In genomic region chr6:44257007-44257752, GRCh38 we compare ENCODE assay signal across 1 cellular context.
A peak's percentile ranks its signal among the peaks of the same experiment; 100 is the strongest.
TF ChIP-seq lines count a peak whose summit lies in the region.

Gene SLC35B2, minus strand, starts transcription at chr6:44257528. Its CDS starts 118 bp downstream, at chr6:44257410.

TF ChIP-seq in K562, 482 proteins besides CTCF, POLR2A, EP300 and RAD21 (continued from another document and continues in another):
- TF ChIP-seq, protein P1, sequence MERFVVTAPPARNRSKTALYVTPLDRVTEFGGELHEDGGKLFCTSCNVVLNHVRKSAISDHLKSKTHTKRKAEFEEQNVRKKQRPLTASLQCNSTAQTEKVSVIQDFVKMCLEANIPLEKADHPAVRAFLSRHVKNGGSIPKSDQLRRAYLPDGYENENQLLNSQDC (CRISPR knock-in tag; IDR thresholded peaks at IDR 0.05) = no peak
- TF ChIP-seq ZBTB7A (IDR thresholded peaks at IDR 0.05; ENCODE audit: borderline replicate concordance, control insufficient read depth, low read depth, low read length) (peak; percentile 97), MEF2A (IDR thresholded peaks at IDR 0.05; ENCODE audit: control insufficient read depth, low read depth, low read length) (no peak), LEF1 (IDR thresholded peaks at IDR 0.05) (peak; percentile 76; the same call in 1 of the 2 replicates), ZNF764 (CRISPR knock-in tag; IDR thresholded peaks at IDR 0.05; ENCODE audit: low read depth) (no peak), TEAD2 (tag; IDR thresholded peaks at IDR 0.05) (no peak), HMG20A (CRISPR knock-in tag; conservative IDR thresholded peaks at IDR 0.05) (no peak), ZNF175 (CRISPR knock-in tag; IDR thresholded peaks at IDR 0.05; ENCODE audit: low read depth) (peak; percentile 21; the same call in 1 of the 2 replicates), ZNF324 (CRISPR knock-in tag; IDR thresholded peaks at IDR 0.05) (peak; percentile 39; the same call in 1 of the 2 replicates), CBX3 (IDR thresholded peaks at IDR 0.05; ENCODE audit: borderline replicate concordance in 1 of 2, low read length in 2 of 2) (peak in 1 of 2 experiments; percentile 39; a peak in 2 of 3 replicates), ZNF766 (CRISPR knock-in tag; conservative IDR thresholded peaks at IDR 0.05) (no peak), POLR2B (IDR thresholded peaks at IDR 0.05; ENCODE audit: low read depth, partially characterized antibody) (peak; percentile 19), CREBBP (IDR thresholded peaks at IDR 0.05; ENCODE audit: low read depth, low read length) (no peak), CBFA2T2 (conservative IDR thresholded peaks at IDR 0.05) (peak; percentile 96), FOSL1 (tag; conservative IDR thresholded peaks at IDR 0.05) (peak; percentile 74), ETS1 (conservative IDR thresholded peaks at IDR 0.05; ENCODE audit: control insufficient read depth, low read depth, low read length) (peak; percentile 29; the same call in 1 of the 2 replicates), EWSR1 (IDR thresholded peaks at IDR 0.05; ENCODE audit: borderline replicate concordance, low read depth, partially characterized antibody) (no peak), TARDBP (IDR thresholded peaks at IDR 0.05) (no peak), ESRRB (CRISPR knock-in tag; IDR thresholded peaks at IDR 0.05; ENCODE audit: borderline replicate concordance) (no peak), NFE2L1 (tag; IDR thresholded peaks at IDR 0.05; ENCODE audit: borderline replicate concordance, low read depth) (no peak), ZNF583 (CRISPR knock-in tag; IDR thresholded peaks at IDR 0.05) (no peak), POLR3G (IDR thresholded peaks at IDR 0.05; ENCODE audit: extremely low read depth, insufficient read length, insufficient replicate concordance) (no peak), ESRRA (IDR thresholded peaks at IDR 0.05; ENCODE audit: borderline replicate concordance, low read depth) (peak; percentile 100; the same call in 1 of the 2 replicates), TCF7L2 (IDR thresholded peaks at IDR 0.05; ENCODE audit: low read depth, low read length) (no peak), IRF9 (tag; IDR thresholded peaks at IDR 0.05) (no peak), FOXJ2 (tag; IDR thresholded peaks at IDR 0.05) (no peak), ZFP36 (IDR thresholded peaks at IDR 0.05; ENCODE audit: low read depth, low read length, partially characterized antibody) (no peak), ZBTB17 (CRISPR knock-in tag; IDR thresholded peaks at IDR 0.05) (0 out of 2 replicates have a peak, but pooled peaks have one; percentile 50), MAFF (IDR thresholded peaks at IDR 0.05; ENCODE audit: low read length) (no peak)
- TF ChIP-seq, protein P2, sequence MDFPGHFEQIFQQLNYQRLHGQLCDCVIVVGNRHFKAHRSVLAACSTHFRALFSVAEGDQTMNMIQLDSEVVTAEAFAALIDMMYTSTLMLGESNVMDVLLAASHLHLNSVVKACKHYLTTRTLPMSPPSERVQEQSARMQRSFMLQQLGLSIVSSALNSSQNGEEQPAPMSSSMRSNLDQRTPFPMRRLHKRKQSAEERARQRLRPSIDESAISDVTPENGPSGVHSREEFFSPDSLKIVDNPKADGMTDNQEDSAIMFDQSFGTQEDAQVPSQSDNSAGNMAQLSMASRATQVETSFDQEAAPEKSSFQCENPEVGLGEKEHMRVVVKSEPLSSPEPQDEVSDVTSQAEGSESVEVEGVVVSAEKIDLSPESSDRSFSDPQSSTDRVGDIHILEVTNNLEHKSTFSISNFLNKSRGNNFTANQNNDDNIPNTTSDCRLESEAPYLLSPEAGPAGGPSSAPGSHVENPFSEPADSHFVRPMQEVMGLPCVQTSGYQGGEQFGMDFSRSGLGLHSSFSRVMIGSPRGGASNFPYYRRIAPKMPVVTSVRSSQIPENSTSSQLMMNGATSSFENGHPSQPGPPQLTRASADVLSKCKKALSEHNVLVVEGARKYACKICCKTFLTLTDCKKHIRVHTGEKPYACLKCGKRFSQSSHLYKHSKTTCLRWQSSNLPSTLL (IDR thresholded peaks at IDR 0.05) = no peak
- TF ChIP-seq, protein P3, sequence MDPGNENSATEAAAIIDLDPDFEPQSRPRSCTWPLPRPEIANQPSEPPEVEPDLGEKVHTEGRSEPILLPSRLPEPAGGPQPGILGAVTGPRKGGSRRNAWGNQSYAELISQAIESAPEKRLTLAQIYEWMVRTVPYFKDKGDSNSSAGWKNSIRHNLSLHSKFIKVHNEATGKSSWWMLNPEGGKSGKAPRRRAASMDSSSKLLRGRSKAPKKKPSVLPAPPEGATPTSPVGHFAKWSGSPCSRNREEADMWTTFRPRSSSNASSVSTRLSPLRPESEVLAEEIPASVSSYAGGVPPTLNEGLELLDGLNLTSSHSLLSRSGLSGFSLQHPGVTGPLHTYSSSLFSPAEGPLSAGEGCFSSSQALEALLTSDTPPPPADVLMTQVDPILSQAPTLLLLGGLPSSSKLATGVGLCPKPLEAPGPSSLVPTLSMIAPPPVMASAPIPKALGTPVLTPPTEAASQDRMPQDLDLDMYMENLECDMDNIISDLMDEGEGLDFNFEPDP (CRISPR knock-in tag; IDR thresholded peaks at IDR 0.05) = no peak
- TF ChIP-seq, protein P4, sequence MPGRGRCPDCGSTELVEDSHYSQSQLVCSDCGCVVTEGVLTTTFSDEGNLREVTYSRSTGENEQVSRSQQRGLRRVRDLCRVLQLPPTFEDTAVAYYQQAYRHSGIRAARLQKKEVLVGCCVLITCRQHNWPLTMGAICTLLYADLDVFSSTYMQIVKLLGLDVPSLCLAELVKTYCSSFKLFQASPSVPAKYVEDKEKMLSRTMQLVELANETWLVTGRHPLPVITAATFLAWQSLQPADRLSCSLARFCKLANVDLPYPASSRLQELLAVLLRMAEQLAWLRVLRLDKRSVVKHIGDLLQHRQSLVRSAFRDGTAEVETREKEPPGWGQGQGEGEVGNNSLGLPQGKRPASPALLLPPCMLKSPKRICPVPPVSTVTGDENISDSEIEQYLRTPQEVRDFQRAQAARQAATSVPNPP (IDR thresholded peaks at IDR 0.05; ENCODE audit: borderline replicate concordance, insufficient read depth, insufficient read length) = no peak
- TF ChIP-seq, protein P5, sequence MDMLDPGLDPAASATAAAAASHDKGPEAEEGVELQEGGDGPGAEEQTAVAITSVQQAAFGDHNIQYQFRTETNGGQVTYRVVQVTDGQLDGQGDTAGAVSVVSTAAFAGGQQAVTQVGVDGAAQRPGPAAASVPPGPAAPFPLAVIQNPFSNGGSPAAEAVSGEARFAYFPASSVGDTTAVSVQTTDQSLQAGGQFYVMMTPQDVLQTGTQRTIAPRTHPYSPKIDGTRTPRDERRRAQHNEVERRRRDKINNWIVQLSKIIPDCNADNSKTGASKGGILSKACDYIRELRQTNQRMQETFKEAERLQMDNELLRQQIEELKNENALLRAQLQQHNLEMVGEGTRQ (CRISPR knock-in tag; IDR thresholded peaks at IDR 0.05) = peak; percentile 99
- TF ChIP-seq, protein P6, sequence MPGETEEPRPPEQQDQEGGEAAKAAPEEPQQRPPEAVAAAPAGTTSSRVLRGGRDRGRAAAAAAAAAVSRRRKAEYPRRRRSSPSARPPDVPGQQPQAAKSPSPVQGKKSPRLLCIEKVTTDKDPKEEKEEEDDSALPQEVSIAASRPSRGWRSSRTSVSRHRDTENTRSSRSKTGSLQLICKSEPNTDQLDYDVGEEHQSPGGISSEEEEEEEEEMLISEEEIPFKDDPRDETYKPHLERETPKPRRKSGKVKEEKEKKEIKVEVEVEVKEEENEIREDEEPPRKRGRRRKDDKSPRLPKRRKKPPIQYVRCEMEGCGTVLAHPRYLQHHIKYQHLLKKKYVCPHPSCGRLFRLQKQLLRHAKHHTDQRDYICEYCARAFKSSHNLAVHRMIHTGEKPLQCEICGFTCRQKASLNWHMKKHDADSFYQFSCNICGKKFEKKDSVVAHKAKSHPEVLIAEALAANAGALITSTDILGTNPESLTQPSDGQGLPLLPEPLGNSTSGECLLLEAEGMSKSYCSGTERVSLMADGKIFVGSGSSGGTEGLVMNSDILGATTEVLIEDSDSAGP (CRISPR knock-in tag; IDR thresholded peaks at IDR 0.05) = no peak
- TF ChIP-seq, protein P7, sequence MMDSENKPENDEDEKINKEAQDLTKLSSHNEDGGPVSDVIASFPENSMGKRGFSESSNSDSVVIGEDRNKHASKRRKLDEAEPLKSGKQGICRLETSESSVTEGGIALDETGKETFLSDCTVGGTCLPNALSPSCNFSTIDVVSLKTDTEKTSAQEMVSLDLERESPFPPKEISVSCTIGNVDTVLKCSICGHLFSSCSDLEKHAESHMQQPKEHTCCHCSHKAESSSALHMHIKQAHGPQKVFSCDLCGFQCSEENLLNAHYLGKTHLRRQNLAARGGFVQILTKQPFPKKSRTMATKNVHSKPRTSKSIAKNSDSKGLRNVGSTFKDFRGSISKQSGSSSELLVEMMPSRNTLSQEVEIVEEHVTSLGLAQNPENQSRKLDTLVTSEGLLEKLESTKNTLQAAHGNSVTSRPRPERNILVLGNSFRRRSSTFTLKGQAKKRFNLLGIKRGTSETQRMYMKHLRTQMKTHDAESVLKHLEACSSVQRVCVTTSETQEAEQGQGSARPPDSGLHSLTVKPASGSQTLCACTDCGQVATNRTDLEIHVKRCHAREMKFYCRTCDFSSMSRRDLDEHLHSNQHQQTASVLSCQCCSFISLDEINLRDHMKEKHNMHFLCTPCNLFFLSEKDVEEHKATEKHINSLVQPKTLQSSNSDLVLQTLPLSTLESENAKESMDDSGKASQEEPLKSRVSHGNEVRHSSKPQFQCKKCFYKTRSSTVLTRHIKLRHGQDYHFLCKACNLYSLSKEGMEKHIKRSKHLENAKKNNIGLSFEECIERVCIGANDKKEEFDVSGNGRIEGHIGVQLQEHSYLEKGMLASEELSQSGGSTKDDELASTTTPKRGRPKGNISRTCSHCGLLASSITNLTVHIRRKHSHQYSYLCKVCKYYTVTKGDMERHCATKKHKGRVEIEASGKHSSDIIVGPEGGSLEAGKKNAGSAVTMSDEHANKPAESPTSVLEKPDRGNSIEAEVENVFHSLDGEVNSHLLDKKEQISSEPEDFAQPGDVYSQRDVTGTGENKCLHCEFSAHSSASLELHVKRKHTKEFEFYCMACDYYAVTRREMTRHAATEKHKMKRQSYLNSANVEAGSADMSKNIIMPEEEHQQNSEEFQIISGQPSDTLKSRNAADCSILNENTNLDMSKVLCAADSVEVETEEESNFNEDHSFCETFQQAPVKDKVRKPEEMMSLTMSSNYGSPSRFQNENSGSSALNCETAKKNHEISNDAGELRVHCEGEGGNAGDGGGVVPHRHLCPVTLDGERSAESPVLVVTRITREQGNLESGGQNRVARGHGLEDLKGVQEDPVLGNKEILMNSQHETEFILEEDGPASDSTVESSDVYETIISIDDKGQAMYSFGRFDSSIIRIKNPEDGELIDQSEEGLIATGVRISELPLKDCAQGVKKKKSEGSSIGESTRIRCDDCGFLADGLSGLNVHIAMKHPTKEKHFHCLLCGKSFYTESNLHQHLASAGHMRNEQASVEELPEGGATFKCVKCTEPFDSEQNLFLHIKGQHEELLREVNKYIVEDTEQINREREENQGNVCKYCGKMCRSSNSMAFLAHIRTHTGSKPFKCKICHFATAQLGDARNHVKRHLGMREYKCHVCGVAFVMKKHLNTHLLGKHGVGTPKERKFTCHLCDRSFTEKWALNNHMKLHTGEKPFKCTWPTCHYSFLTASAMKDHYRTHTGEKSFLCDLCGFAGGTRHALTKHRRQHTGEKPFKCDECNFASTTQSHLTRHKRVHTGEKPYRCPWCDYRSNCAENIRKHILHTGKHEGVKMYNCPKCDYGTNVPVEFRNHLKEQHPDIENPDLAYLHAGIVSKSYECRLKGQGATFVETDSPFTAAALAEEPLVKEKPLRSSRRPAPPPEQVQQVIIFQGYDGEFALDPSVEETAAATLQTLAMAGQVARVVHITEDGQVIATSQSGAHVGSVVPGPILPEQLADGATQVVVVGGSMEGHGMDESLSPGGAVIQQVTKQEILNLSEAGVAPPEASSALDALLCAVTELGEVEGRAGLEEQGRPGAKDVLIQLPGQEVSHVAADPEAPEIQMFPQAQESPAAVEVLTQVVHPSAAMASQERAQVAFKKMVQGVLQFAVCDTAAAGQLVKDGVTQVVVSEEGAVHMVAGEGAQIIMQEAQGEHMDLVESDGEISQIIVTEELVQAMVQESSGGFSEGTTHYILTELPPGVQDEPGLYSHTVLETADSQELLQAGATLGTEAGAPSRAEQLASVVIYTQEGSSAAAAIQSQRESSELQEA (IDR thresholded peaks at IDR 0.05; ENCODE audit: low read depth) = peak; percentile 64; the same call in 1 of the 2 replicates
- TF ChIP-seq, protein P8, sequence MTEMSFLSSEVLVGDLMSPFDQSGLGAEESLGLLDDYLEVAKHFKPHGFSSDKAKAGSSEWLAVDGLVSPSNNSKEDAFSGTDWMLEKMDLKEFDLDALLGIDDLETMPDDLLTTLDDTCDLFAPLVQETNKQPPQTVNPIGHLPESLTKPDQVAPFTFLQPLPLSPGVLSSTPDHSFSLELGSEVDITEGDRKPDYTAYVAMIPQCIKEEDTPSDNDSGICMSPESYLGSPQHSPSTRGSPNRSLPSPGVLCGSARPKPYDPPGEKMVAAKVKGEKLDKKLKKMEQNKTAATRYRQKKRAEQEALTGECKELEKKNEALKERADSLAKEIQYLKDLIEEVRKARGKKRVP (CRISPR knock-in tag; IDR thresholded peaks at IDR 0.05) = no peak
- TF ChIP-seq, protein P9, sequence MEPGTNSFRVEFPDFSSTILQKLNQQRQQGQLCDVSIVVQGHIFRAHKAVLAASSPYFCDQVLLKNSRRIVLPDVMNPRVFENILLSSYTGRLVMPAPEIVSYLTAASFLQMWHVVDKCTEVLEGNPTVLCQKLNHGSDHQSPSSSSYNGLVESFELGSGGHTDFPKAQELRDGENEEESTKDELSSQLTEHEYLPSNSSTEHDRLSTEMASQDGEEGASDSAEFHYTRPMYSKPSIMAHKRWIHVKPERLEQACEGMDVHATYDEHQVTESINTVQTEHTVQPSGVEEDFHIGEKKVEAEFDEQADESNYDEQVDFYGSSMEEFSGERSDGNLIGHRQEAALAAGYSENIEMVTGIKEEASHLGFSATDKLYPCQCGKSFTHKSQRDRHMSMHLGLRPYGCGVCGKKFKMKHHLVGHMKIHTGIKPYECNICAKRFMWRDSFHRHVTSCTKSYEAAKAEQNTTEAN (CRISPR knock-in tag; IDR thresholded peaks at IDR 0.05) = peak; percentile 84
- TF ChIP-seq, protein P10, sequence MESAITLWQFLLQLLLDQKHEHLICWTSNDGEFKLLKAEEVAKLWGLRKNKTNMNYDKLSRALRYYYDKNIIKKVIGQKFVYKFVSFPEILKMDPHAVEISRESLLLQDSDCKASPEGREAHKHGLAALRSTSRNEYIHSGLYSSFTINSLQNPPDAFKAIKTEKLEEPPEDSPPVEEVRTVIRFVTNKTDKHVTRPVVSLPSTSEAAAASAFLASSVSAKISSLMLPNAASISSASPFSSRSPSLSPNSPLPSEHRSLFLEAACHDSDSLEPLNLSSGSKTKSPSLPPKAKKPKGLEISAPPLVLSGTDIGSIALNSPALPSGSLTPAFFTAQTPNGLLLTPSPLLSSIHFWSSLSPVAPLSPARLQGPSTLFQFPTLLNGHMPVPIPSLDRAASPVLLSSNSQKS (CRISPR knock-in tag; IDR thresholded peaks at IDR 0.05) = no peak
